ENCODE assay signal across 2 cellular contexts in the genomic region with DNA sequence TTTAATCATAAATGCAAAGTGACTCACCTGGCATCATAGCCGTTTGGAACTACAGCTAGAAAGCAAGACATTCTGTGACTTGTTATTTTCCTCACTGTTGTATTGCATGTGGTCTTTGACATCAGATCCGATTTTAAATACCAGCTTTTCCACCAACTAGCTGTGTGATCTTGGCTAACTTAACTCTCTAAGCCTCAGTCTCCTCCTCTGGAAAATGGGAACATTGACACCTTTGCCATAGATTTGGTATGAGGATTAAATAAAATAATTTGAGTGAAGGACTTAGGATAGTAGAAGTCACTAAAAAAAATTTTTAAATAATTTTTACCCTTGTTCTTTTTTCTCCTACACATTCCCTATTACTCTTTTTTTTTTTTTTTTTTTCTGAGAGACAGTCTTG.
TF ChIP-seq lines count a peak whose summit lies in the region.

No MANE protein-coding gene starts in this region.

TF ChIP-seq in HepG2, 621 proteins besides CTCF, POLR2A, EP300 and RAD21:
- TF ChIP-seq, protein P1, sequence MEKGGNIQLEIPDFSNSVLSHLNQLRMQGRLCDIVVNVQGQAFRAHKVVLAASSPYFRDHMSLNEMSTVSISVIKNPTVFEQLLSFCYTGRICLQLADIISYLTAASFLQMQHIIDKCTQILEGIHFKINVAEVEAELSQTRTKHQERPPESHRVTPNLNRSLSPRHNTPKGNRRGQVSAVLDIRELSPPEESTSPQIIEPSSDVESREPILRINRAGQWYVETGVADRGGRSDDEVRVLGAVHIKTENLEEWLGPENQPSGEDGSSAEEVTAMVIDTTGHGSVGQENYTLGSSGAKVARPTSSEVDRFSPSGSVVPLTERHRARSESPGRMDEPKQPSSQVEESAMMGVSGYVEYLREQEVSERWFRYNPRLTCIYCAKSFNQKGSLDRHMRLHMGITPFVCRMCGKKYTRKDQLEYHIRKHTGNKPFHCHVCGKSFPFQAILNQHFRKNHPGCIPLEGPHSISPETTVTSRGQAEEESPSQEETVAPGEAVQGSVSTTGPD (CRISPR knock-in tag; IDR thresholded peaks at IDR 0.05): no peak
- peak; percentile 77 for TF ChIP-seq ZNF629 (CRISPR knock-in tag; conservative IDR thresholded peaks at IDR 0.05)

TF ChIP-seq in H1, 55 proteins besides CTCF, POLR2A, EP300 and RAD21:
- TF ChIP-seq KDM1A (IDR thresholded peaks at IDR 0.05; ENCODE audit: borderline replicate concordance, low read length): peak; percentile 70
- TF ChIP-seq TEAD4 (IDR thresholded peaks at IDR 0.05; ENCODE audit: low read depth, low read length): no peak
